23 cellular contexts compared by ENCODE assay signal in the genomic region with DNA sequence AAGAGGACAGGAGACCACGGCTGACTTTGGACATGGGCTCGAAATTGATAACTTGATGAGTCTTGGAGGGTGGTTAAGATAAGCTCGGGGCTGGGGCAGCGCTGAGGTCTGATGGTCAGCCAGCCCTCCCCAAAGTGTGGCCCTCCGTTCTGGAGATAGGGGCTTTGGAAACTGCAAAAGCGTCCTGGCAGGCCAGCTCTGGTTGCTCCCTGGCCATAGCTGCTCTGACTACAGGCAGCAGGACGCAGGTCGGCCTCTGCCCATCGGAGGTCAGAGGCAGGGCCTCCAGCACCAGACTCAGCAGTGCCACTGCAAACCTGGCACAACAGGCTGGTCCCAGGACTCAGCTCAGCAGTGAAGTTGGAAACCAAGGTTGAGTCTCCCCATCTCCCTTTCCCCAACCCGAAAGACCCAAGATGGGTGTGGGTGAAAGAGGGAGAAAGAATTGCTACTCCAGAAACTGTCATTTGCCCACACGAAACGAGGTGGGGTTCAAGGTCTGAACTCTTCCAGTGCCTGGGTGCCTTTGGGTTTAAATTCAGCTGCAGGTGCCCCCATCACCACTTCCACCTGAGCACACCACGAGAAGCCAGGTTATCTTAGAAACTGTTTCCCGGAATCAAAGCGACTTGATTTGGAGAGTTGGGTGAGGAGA. TPM values are rescaled to one million over a fixed set of nuclear protein-coding genes. Genes with fewer than 3 reads are reported as not detected.
A peak's percentile ranks its signal among the peaks of the same experiment; 100 is the strongest.
DNase-seq lines count a peak whose midpoint lies in the region; ATAC-seq, FAIRE-seq and TF ChIP-seq lines count a peak whose summit lies in the region.
"Had no signal": no experiment of that assay in that cellular context is flagged by ENCODE, and none has a peak within 500 bp of the region (broad histone marks: within the 10 kb centered on the region; RNA-seq: fewer than 3 reads in every experiment).

No MANE protein-coding gene starts in this region.

- H3K14ac ChIP-seq in IMR-90 (replicated peaks; ENCODE audit: low read depth, low read length), result peak overlapping the region; percentile 76

- H3K4me2 ChIP-seq in IMR-90 (ENCODE audit: low read depth, low read length), result peak overlapping the region; percentile 18

- TF ChIP-seq POLR2A in IMR-90 (IDR thresholded peaks at IDR 0.05; ENCODE audit: low read depth, low read length) (no peak), spleen (IDR thresholded peaks at IDR 0.05) (no peak)

- H3K4me3 ChIP-seq in IMR-90 (ENCODE audit: insufficient read depth, low read depth, low read length) (peak overlapping the region; percentile 39), kidney (ENCODE audit: low read length in 2 of 2) (peak overlapping the region in 1 of 2 donors; percentile 51), spleen (no peak overlapping the region), BE2C (ENCODE audit: low read depth, low read length) (no peak overlapping the region)
- H3K4me3 ChIP-seq: heart left ventricle, mucosa of descending colon, psoas muscle, SJCRH30, skin epidermis had no signal

- 50% methylated on average over 1 of the region's 15 CpGs; no CpG with 5 or more reads in 1 of the 2 experiments for WGBS in IMR-90 (ENCODE audit: extremely low coverage in 2 of 2, insufficient read length in 1 of 2), 2 experiments
- WGBS in spleen, 5 donors, result 9 to 16% (median 11%) methylated on average over 12 to 15 of the region's 15 CpGs

- no peak overlapping the region for H2BK15ac ChIP-seq in IMR-90 (ENCODE audit: low read depth, low read length)

- H2AK9ac ChIP-seq in IMR-90 (replicated peaks; ENCODE audit: low read depth, low read length, poor library complexity), result peak overlapping the region; percentile 73

- TF ChIP-seq CTCF in IMR-90 (conservative IDR thresholded peaks at IDR 0.05; ENCODE audit: low read depth, low read length) (no peak), kidney (IDR thresholded peaks at IDR 0.05; ENCODE audit: borderline replicate concordance, extremely low read depth, insufficient read depth) (no peak), spleen (IDR thresholded peaks at IDR 0.05 in 8 of 11, conservative IDR thresholded peaks at IDR 0.05 in 3 of 11) (no peak), BE2C (IDR thresholded peaks at IDR 0.05; ENCODE audit: low read depth, low read length) (no peak)

- BruUV-seq in IMR-90 (replicated peaks; lab: Mats Ljungman, UMichigan), result no TSS peak

- H3K27me3 ChIP-seq in IMR-90 (ENCODE audit: control insufficient read depth, insufficient read depth, low read length) (peaks cover 94% of the 10 kb centered on the region), spleen (replicated peaks in 1 of 7) (peaks cover 34 to 100% (median 100%) of the 10 kb centered on the region in 7 donors), BE2C (peaks cover 99% of the 10 kb centered on the region)
- H3K27me3 ChIP-seq: SJCRH30 had no signal

- peak overlapping the region; percentile 27 for H3K4me3 Mint-ChIP-seq in activated T-helper 17 cell treated with anti-CD3 and anti-CD28 coated beads, Interleukin-2, amount 50 U/mL, for 72 hours
- H3K4me3 Mint-ChIP-seq: immature natural killer cell had no signal

- H3K4me1 ChIP-seq in IMR-90 (ENCODE audit: control insufficient read depth, insufficient read depth, low read length) (no peaks in the 10 kb centered on the region; the same call in 1 of the 2 replicates), kidney (ENCODE audit: control insufficient read depth in 1 of 2, insufficient read depth in 1 of 2, low read depth in 1 of 2, low read length in 2 of 2) (peaks cover 0 to 8% of the 10 kb centered on the region in 2 donors), spleen (peaks cover 24 to 83% (median 71%) of the 10 kb centered on the region in 6 donors), BE2C (no peaks in the 10 kb centered on the region)
- H3K4me1 ChIP-seq: SJCRH30 had no signal

- H3K56ac ChIP-seq in IMR-90 (ENCODE audit: extremely low read depth, insufficient read depth, low read length), result peak overlapping the region; percentile 65; the same call in 1 of the 2 replicates

- no peak overlapping the region for H4K5ac ChIP-seq in IMR-90 (ENCODE audit: low read depth, low read length)

- H3K4me1 Mint-ChIP-seq in activated T-helper 17 cell treated with anti-CD3 and anti-CD28 coated beads, Interleukin-2, amount 50 U/mL, for 72 hours, result peaks cover 26% of the 10 kb centered on the region

- H3K36me3 ChIP-seq in IMR-90 (ENCODE audit: control insufficient read depth, insufficient read depth, low read length) (no peaks in the 10 kb centered on the region), kidney (ENCODE audit: control insufficient read depth in 1 of 2, insufficient read depth in 2 of 2, low read length in 2 of 2) (no peaks in the 10 kb centered on the region), spleen (no peaks in the 10 kb centered on the region), BE2C (no peaks in the 10 kb centered on the region)
- H3K36me3 ChIP-seq: heart left ventricle, SJCRH30 had no signal

- H2AK5ac ChIP-seq in IMR-90 (ENCODE audit: low read depth, low read length), result peak overlapping the region; percentile 27; the same call in 1 of the 2 replicates

- ATAC-seq in IMR-90 (ENCODE audit: low read depth), result no peak
- no peak for ATAC-seq in activated T-helper 17 cell treated with anti-CD3 and anti-CD28 coated beads, Interleukin-2, amount 50 U/mL, for 72 hours (replicated peaks)
- ATAC-seq: heart left ventricle, mucosa of descending colon, psoas muscle had no signal

- peaks cover 62% of the 10 kb centered on the region for H3K27me3 Mint-ChIP-seq in activated T-helper 17 cell treated with anti-CD3 and anti-CD28 coated beads, Interleukin-2, amount 50 U/mL, for 72 hours

- H3K9me3 ChIP-seq in IMR-90 (ENCODE audit: control insufficient read depth, insufficient read depth, low read length) (no peaks in the 10 kb centered on the region), kidney (ENCODE audit: control insufficient read depth in 1 of 2, low read length in 2 of 2) (no peaks in the 10 kb centered on the region), spleen (no peaks in the 10 kb centered on the region), BE2C (no peaks in the 10 kb centered on the region)
- H3K9me3 ChIP-seq: heart left ventricle, mucosa of descending colon, psoas muscle, SJCRH30 had no signal

- peak overlapping the region; percentile 71 for H3K4ac ChIP-seq in IMR-90 (ENCODE audit: low read depth, low read length)

- peak overlapping the region; percentile 57 for H2BK120ac ChIP-seq in IMR-90 (ENCODE audit: low read depth, low read length)

- H2BK20ac ChIP-seq in IMR-90 (ENCODE audit: low read depth, low read length), result peak overlapping the region; percentile 34; the same call in 1 of the 2 replicates

- H3K27ac ChIP-seq in IMR-90 (ENCODE audit: insufficient read depth, low read length), result peak overlapping the region; percentile 19; the same call in 1 of the 2 replicates
- H3K27ac ChIP-seq in kidney (ENCODE audit: low read depth in 2 of 2, low read length in 2 of 2), result peak overlapping the region; percentile 37 to 83
- no peak overlapping the region for H3K27ac ChIP-seq in spleen
- H3K27ac ChIP-seq: heart left ventricle, psoas muscle, SJCRH30, skin epidermis had no signal

- H3K9me1 ChIP-seq in IMR-90 (ENCODE audit: insufficient read depth, low read length), result no peaks in the 10 kb centered on the region; the same call in 1 of the 2 replicates

- dilution Hi-C loops in IMR-90 (cut with HindIII; ENCODE audit: low sequenced_read_pairs, unreplicated experiment), result no loop called here

- H4K8ac ChIP-seq in IMR-90 (ENCODE audit: low read depth in 2 of 2, low read length in 2 of 2), result peak overlapping the region in 1 of 2 experiments; percentile 58; a peak in 2 of 4 replicates

- peak overlapping the region; percentile 52 for H3K23ac ChIP-seq in IMR-90 (ENCODE audit: low read depth, low read length)

- FAIRE-seq in kidney (lab: Jason Lieb, UNC), result no peak
- FAIRE-seq: endometrium, GM19239 had no signal

- no peaks in the 10 kb centered on the region for H3K9me3 Mint-ChIP-seq in activated T-helper 17 cell treated with anti-CD3 and anti-CD28 coated beads, Interleukin-2, amount 50 U/mL, for 72 hours
- H3K9me3 Mint-ChIP-seq: immature natural killer cell had no signal

- peak overlapping the region; percentile 16; the same call in 1 of the 2 replicates for H4K91ac ChIP-seq in IMR-90 (ENCODE audit: insufficient read depth, low read depth, low read length)

- intact Hi-C loops in IMR-90 (cut with micrococcal nuclease) (loop anchor here (5.0 kb wide), 1 partner anchor 214 kb away; no protein-coding TSS in a partner anchor), kidney (cut with DNase I) (no loop called here), spleen (cut with DNase I; ENCODE audit: low total_unique reads) (no loop called here)

- H3K36me3 Mint-ChIP-seq in activated T-helper 17 cell treated with anti-CD3 and anti-CD28 coated beads, Interleukin-2, amount 50 U/mL, for 72 hours (ENCODE audit: low read depth), result peaks cover 13% of the 10 kb centered on the region

- POLR2A ChIA-PET in IMR-90 (lab: Charles Lee; ENCODE audit: unreplicated experiment), result interaction anchor here (0.8 kb wide), 1 partner anchor 49 kb away, joined by 3 read pairs; no protein-coding TSS in a partner anchor

- no peak for TF ChIP-seq RAD21 in IMR-90 (IDR thresholded peaks at IDR 0.05; ENCODE audit: low read length)

- in situ Hi-C loops in IMR-90 (cut with MboI; ENCODE audit: low sequenced_read_pairs), result no loop called here

- peak overlapping the region; percentile 40; the same call in 1 of the 2 replicates for H3K9ac ChIP-seq in IMR-90 (ENCODE audit: low read depth, low read length)
- H3K9ac ChIP-seq in kidney (ENCODE audit: low read length in 2 of 2), result peak overlapping the region in 1 of 2 donors; percentile 73

- H3K27ac Mint-ChIP-seq in activated T-helper 17 cell treated with anti-CD3 and anti-CD28 coated beads, Interleukin-2, amount 50 U/mL, for 72 hours, result no peak overlapping the region
- H3K27ac Mint-ChIP-seq: immature natural killer cell had no signal

- peak overlapping the region; percentile 13 for H2AFZ ChIP-seq in IMR-90 (replicated peaks; ENCODE audit: low read length, poor library complexity)

- DNase-seq in IMR-90, result no peak
- DNase-seq in kidney, result no peak
- peak; percentile 59 for DNase-seq in spleen
- no peak for DNase-seq in RPMI8226
- no peak for DNase-seq in BE2C
- no peak for DNase-seq in activated CD4-positive, alpha-beta T cell treated with anti-CD3 and anti-CD28 coated beads for 48 hours
- DNase-seq: activated CD4-positive, alpha-beta T cell treated with anti-CD3 and anti-CD28 coated beads, Interleukin-2, amount 50 U/mL, for 4 hours; activated gamma-delta T cell; AML-193; amygdala; GF-D8; heart left ventricle; immature natural killer cell; mucosa of descending colon; NCI-H1417; NCI-H2081 treated with DMSO at 0.1 percent for 48 hours; psoas muscle; SJCRH30; stimulated activated CD4-positive, alpha-beta T cell treated with anti-CD3 and anti-CD28 coated beads, Interleukin-2, amount 100 ng/mL, for 24 hours had no signal

- peaks cover 27% of the 10 kb centered on the region for H4K20me1 ChIP-seq in IMR-90 (ENCODE audit: insufficient read depth, low read length)

- CTCF ChIA-PET in IMR-90 (lab: Yijun Ruan, JAX), result no interaction called here

- no peaks in the 10 kb centered on the region for H3K79me1 ChIP-seq in IMR-90 (ENCODE audit: low read depth in 1 of 2, low read length in 2 of 2)

- no peak overlapping the region for H3K18ac ChIP-seq in IMR-90 (ENCODE audit: low read depth, low read length)

- peak overlapping the region; percentile 47 for H2BK5ac ChIP-seq in IMR-90 (ENCODE audit: low read depth, low read length, poor library complexity, severe bottlenecking)

RNA-seq across cellular contexts. Expression of a gene that starts 4.8 kb away (rescaled TPM):
- total RNA-seq in IMR-90 (2012; rRNA removed) (1.9 and 2.2 TPM in 2 replicates), kidney (71.3 TPM), spleen (not detected)
- polyA plus RNA-seq in IMR-90 (2012; rRNA removed) (7.5 and 7.9 TPM in 2 replicates), kidney (ENCODE audit: insufficient read depth, low read depth, low replicate concordance) (6.5 TPM), spleen (not detected)
- 7.5 and 8.7 TPM in 2 replicates for polyA plus RNA-seq in IMR-90 (2012; cell fraction: cytosol; rRNA removed)
- 22.1 and 26.1 TPM in 2 replicates for polyA plus RNA-seq in IMR-90 (2012; cell fraction: nucleus; rRNA removed; ENCODE audit: low replicate concordance)
- total RNA-seq in activated T-helper 17 cell treated with anti-CD3 and anti-CD28 coated beads, Interleukin-2, amount 50 U/mL, for 72 hours, result 1 to 10 TPM; 3.9 to 4.2 TPM
- polyA plus RNA-seq in BE2C (2012; ENCODE audit: insufficient read depth, insufficient read length, low read depth), result 0.42 TPM
- total RNA-seq: mucosa of descending colon had no signal
- polyA plus RNA-seq: immature natural killer cell had no signal

Comparison
In these comparisons a context has a peak if more than half of its experiments do, and no peak if none do; other contexts are left out.
1. H3K27ac ChIP-seq: peak in IMR-90 (single experiment) and kidney (2 of 2); none in spleen (0 of 8).
2. RNA of a gene that starts 4.8 kb away (total RNA-seq): 71.3 TPM in kidney (single experiment); 3.9 to 4.2 TPM in activated T-helper 17 cell treated with anti-CD3 and anti-CD28 coated beads, Interleukin-2, amount 50 U/mL, for 72 hours, 1.9 to 2.2 TPM in IMR-90 and not detected in spleen; every median in the first group is over 10 times any median in the second.